Comparison of ENCODE assay signal across 1 cellular context in the genomic region with DNA sequence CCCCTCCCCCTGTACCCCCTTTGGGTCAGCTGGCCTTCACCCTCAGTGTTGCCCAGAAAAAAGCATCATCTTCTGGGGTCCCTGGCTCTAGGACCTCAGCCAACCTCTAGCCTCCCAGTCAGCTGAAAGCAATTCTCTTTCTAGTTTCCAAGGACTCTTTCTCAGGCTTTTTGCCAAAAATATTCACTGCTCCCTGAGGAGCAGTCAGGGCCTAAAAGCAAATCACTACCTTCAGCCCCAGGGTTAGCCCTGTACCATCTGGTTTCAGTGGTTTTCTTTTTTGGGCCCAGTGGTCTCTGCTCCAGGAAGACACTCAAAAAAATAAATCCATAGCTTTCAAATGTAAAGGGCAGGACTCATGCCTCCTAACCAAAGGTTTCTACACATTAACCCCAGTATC.
TF ChIP-seq lines count a peak whose summit lies in the region.

No MANE protein-coding gene starts in this region.

TF ChIP-seq in H1, 55 proteins besides CTCF, POLR2A, EP300 and RAD21:
- no peak for TF ChIP-seq PHF8 (conservative IDR thresholded peaks at IDR 0.05; ENCODE audit: low read depth, low read length)
- TF ChIP-seq, protein P1, sequence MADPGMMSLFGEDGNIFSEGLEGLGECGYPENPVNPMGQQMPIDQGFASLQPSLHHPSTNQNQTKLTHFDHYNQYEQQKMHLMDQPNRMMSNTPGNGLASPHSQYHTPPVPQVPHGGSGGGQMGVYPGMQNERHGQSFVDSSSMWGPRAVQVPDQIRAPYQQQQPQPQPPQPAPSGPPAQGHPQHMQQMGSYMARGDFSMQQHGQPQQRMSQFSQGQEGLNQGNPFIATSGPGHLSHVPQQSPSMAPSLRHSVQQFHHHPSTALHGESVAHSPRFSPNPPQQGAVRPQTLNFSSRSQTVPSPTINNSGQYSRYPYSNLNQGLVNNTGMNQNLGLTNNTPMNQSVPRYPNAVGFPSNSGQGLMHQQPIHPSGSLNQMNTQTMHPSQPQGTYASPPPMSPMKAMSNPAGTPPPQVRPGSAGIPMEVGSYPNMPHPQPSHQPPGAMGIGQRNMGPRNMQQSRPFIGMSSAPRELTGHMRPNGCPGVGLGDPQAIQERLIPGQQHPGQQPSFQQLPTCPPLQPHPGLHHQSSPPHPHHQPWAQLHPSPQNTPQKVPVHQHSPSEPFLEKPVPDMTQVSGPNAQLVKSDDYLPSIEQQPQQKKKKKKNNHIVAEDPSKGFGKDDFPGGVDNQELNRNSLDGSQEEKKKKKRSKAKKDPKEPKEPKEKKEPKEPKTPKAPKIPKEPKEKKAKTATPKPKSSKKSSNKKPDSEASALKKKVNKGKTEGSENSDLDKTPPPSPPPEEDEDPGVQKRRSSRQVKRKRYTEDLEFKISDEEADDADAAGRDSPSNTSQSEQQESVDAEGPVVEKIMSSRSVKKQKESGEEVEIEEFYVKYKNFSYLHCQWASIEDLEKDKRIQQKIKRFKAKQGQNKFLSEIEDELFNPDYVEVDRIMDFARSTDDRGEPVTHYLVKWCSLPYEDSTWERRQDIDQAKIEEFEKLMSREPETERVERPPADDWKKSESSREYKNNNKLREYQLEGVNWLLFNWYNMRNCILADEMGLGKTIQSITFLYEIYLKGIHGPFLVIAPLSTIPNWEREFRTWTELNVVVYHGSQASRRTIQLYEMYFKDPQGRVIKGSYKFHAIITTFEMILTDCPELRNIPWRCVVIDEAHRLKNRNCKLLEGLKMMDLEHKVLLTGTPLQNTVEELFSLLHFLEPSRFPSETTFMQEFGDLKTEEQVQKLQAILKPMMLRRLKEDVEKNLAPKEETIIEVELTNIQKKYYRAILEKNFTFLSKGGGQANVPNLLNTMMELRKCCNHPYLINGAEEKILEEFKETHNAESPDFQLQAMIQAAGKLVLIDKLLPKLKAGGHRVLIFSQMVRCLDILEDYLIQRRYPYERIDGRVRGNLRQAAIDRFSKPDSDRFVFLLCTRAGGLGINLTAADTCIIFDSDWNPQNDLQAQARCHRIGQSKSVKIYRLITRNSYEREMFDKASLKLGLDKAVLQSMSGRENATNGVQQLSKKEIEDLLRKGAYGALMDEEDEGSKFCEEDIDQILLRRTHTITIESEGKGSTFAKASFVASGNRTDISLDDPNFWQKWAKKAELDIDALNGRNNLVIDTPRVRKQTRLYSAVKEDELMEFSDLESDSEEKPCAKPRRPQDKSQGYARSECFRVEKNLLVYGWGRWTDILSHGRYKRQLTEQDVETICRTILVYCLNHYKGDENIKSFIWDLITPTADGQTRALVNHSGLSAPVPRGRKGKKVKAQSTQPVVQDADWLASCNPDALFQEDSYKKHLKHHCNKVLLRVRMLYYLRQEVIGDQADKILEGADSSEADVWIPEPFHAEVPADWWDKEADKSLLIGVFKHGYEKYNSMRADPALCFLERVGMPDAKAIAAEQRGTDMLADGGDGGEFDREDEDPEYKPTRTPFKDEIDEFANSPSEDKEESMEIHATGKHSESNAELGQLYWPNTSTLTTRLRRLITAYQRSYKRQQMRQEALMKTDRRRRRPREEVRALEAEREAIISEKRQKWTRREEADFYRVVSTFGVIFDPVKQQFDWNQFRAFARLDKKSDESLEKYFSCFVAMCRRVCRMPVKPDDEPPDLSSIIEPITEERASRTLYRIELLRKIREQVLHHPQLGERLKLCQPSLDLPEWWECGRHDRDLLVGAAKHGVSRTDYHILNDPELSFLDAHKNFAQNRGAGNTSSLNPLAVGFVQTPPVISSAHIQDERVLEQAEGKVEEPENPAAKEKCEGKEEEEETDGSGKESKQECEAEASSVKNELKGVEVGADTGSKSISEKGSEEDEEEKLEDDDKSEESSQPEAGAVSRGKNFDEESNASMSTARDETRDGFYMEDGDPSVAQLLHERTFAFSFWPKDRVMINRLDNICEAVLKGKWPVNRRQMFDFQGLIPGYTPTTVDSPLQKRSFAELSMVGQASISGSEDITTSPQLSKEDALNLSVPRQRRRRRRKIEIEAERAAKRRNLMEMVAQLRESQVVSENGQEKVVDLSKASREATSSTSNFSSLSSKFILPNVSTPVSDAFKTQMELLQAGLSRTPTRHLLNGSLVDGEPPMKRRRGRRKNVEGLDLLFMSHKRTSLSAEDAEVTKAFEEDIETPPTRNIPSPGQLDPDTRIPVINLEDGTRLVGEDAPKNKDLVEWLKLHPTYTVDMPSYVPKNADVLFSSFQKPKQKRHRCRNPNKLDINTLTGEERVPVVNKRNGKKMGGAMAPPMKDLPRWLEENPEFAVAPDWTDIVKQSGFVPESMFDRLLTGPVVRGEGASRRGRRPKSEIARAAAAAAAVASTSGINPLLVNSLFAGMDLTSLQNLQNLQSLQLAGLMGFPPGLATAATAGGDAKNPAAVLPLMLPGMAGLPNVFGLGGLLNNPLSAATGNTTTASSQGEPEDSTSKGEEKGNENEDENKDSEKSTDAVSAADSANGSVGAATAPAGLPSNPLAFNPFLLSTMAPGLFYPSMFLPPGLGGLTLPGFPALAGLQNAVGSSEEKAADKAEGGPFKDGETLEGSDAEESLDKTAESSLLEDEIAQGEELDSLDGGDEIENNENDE (IDR thresholded peaks at IDR 0.05; ENCODE audit: insufficient replicate concordance, low read length), result no peak
- no peak for TF ChIP-seq RXRA (IDR thresholded peaks at IDR 0.05; ENCODE audit: insufficient read depth, low read depth, low read length)
- no peak for TF ChIP-seq TCF12 (IDR thresholded peaks at IDR 0.05; ENCODE audit: low read depth, low read length)
- TF ChIP-seq, protein P2, sequence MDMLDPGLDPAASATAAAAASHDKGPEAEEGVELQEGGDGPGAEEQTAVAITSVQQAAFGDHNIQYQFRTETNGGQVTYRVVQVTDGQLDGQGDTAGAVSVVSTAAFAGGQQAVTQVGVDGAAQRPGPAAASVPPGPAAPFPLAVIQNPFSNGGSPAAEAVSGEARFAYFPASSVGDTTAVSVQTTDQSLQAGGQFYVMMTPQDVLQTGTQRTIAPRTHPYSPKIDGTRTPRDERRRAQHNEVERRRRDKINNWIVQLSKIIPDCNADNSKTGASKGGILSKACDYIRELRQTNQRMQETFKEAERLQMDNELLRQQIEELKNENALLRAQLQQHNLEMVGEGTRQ (IDR thresholded peaks at IDR 0.05; ENCODE audit: low read length), result no peak
- TF ChIP-seq, protein P3, sequence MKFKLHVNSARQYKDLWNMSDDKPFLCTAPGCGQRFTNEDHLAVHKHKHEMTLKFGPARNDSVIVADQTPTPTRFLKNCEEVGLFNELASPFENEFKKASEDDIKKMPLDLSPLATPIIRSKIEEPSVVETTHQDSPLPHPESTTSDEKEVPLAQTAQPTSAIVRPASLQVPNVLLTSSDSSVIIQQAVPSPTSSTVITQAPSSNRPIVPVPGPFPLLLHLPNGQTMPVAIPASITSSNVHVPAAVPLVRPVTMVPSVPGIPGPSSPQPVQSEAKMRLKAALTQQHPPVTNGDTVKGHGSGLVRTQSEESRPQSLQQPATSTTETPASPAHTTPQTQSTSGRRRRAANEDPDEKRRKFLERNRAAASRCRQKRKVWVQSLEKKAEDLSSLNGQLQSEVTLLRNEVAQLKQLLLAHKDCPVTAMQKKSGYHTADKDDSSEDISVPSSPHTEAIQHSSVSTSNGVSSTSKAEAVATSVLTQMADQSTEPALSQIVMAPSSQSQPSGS (IDR thresholded peaks at IDR 0.05; ENCODE audit: low read length), result no peak
- TF ChIP-seq HDAC2 (IDR thresholded peaks at IDR 0.05; ENCODE audit: borderline replicate concordance in 1 of 2, low read depth in 2 of 2, low read length in 2 of 2), result no peak
- no peak for TF ChIP-seq BCL11A (IDR thresholded peaks at IDR 0.05; ENCODE audit: low read depth in 2 of 2, low read length in 2 of 2)
- TF ChIP-seq SP4 (IDR thresholded peaks at IDR 0.05; ENCODE audit: low read length), result no peak
- TF ChIP-seq, protein P4, sequence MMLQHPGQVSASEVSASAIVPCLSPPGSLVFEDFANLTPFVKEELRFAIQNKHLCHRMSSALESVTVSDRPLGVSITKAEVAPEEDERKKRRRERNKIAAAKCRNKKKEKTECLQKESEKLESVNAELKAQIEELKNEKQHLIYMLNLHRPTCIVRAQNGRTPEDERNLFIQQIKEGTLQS (IDR thresholded peaks at IDR 0.05; ENCODE audit: insufficient read depth, low read depth, low read length), result no peak
- no peak for TF ChIP-seq CHD1 (IDR thresholded peaks at IDR 0.05; ENCODE audit: low read depth, low read length)
- no peak for TF ChIP-seq CREB1 (IDR thresholded peaks at IDR 0.05)
- TF ChIP-seq YY1 (IDR thresholded peaks at IDR 0.05; ENCODE audit: low read depth, low read length), result no peak
- no peak for TF ChIP-seq POU5F1 (IDR thresholded peaks at IDR 0.05; ENCODE audit: low read depth, low read length)
- no peak for TF ChIP-seq POLR2AphosphoS5 (IDR thresholded peaks at IDR 0.05; ENCODE audit: low read depth, low read length)
- no peak for TF ChIP-seq CBX5 (IDR thresholded peaks at IDR 0.05; ENCODE audit: low read depth, low read length)
- TF ChIP-seq, protein P5, sequence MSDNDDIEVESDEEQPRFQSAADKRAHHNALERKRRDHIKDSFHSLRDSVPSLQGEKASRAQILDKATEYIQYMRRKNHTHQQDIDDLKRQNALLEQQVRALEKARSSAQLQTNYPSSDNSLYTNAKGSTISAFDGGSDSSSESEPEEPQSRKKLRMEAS (IDR thresholded peaks at IDR 0.05), result no peak
- no peak for TF ChIP-seq CHD2 (IDR thresholded peaks at IDR 0.05; ENCODE audit: low read length)
